17 cellular contexts compared by ENCODE assay signal in the genomic region with DNA sequence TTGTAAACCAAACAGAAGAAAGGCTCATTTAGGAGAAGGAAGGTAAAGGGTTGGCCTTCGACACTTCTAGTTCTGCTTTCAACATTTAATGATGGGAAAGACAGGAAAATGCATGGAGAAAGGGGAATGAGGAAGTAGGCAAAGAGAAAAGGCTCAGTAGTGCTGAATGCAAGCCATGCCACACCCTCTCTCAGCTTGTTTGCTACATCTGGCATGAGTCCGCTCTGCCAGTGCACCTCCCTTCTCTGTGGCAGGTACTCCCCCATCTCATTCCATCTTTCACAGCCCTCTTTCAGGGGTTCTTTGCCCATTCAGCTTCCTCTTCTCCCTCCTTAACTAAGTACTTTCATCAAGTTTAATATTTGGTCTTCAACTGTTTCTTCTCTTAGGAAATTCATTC.
DNase-seq lines count a peak whose midpoint lies in the region; ATAC-seq, FAIRE-seq and TF ChIP-seq lines count a peak whose summit lies in the region.
"Had no signal": no experiment of that assay in that cellular context is flagged by ENCODE, and none has a peak within 500 bp of the region (broad histone marks: within the 10 kb centered on the region; RNA-seq: fewer than 3 reads in every experiment).

No MANE protein-coding gene starts in this region.

- H3F3A ChIP-seq in GM23248 (ENCODE audit: insufficient read depth) (peaks cover 67% of the 10 kb centered on the region), MM.1S (ENCODE audit: insufficient read depth, low read length) (no peaks in the 10 kb centered on the region)

- no peak overlapping the region for H3K4me3 Mint-ChIP-seq in CD4-positive, alpha-beta T cell
- H3K4me3 Mint-ChIP-seq in chondrocyte (ENCODE audit: unreplicated experiment): no peak overlapping the region
- H3K4me3 Mint-ChIP-seq: WTC11 had no signal

- peaks cover 19% of the 10 kb centered on the region for H3K36me3 Mint-ChIP-seq in CD4-positive, alpha-beta T cell (ENCODE audit: low read depth)
- peaks cover 4% of the 10 kb centered on the region for H3K36me3 Mint-ChIP-seq in chondrocyte (ENCODE audit: low read depth)
- H3K36me3 Mint-ChIP-seq: WTC11 had no signal

- no peaks in the 10 kb centered on the region for H3K9me3 Mint-ChIP-seq in CD4-positive, alpha-beta T cell
- H3K9me3 Mint-ChIP-seq in chondrocyte (ENCODE audit: low read depth): no peaks in the 10 kb centered on the region
- H3K9me3 Mint-ChIP-seq: WTC11 had no signal

- peak overlapping the region; percentile 31 for H3K27ac Mint-ChIP-seq in CD4-positive, alpha-beta T cell
- peak overlapping the region; percentile 70 for H3K27ac Mint-ChIP-seq in chondrocyte (ENCODE audit: unreplicated experiment)
- H3K27ac Mint-ChIP-seq: WTC11 had no signal

- no peak overlapping the region for H3K27ac ChIP-seq in CD4-positive, alpha-beta T cell (ENCODE audit: low read depth, low read length)
- H3K27ac ChIP-seq in GM23248 (0 out of 2 replicates have a peak overlapping the region, but pooled peaks have one; percentile 9), lung (ENCODE audit: low read depth in 1 of 2, low read length in 1 of 2) (peak overlapping the region in 1 of 2 donors; percentile 61), MM.1S (ENCODE audit: low read length) (no peak overlapping the region)
- H3K27ac ChIP-seq: Peyer's patch had no signal

- H3K36me3 ChIP-seq in GM23248 (ENCODE audit: low read depth): peaks cover 10% of the 10 kb centered on the region; the same call in 1 of the 2 replicates
- H3K36me3 ChIP-seq in lung (ENCODE audit: control insufficient read depth in 2 of 2, insufficient read depth in 2 of 2, low read length in 2 of 2): no peaks in the 10 kb centered on the region
- no peaks in the 10 kb centered on the region for H3K36me3 ChIP-seq in MM.1S (replicated peaks; ENCODE audit: insufficient read depth, low read length)
- H3K36me3 ChIP-seq: Peyer's patch had no signal

- H3K4me1 ChIP-seq in GM23248 (ENCODE audit: insufficient read depth) (peaks cover 73% of the 10 kb centered on the region), lung (ENCODE audit: control insufficient read depth in 2 of 2, insufficient read depth in 2 of 2, low read length in 2 of 2) (peaks cover 2 to 44% of the 10 kb centered on the region in 2 donors), MM.1S (ENCODE audit: low read length) (peaks cover 18% of the 10 kb centered on the region)
- H3K4me1 ChIP-seq: Peyer's patch had no signal

- peaks cover 88% of the 10 kb centered on the region for H3K4me1 Mint-ChIP-seq in CD4-positive, alpha-beta T cell (ENCODE audit: low read depth)
- H3K4me1 Mint-ChIP-seq in chondrocyte (ENCODE audit: low read depth): peaks cover 86% of the 10 kb centered on the region

- peaks cover 100% of the 10 kb centered on the region for H3K79me2 ChIP-seq in GM23248 (ENCODE audit: insufficient read depth)
- no peaks in the 10 kb centered on the region; the same call in 1 of the 2 replicates for H3K79me2 ChIP-seq in MM.1S (ENCODE audit: low read length)

- no peak for TF ChIP-seq CTCF in CD4-positive, alpha-beta T cell (IDR thresholded peaks at IDR 0.05)
- no peak for TF ChIP-seq CTCF in chondrocyte (IDR thresholded peaks at IDR 0.05)
- TF ChIP-seq CTCF in lung (IDR thresholded peaks at IDR 0.05; ENCODE audit: control extremely low read depth, extremely low read depth): no peak
- no peak for TF ChIP-seq CTCF in MM.1S (IDR thresholded peaks at IDR 0.05; ENCODE audit: low read length)

- no peaks in the 10 kb centered on the region for H3K9me3 ChIP-seq in CD4-positive, alpha-beta T cell (ENCODE audit: control insufficient read depth, low read length)
- H3K9me3 ChIP-seq in GM23248 (ENCODE audit: low read depth) (no peaks in the 10 kb centered on the region), lung (ENCODE audit: control insufficient read depth in 2 of 2, insufficient read depth in 1 of 2, low read length in 1 of 2) (no peaks in the 10 kb centered on the region), MM.1S (replicated peaks; ENCODE audit: insufficient read depth, low read length) (no peaks in the 10 kb centered on the region)
- H3K9me3 ChIP-seq: Peyer's patch had no signal

- no peak for ATAC-seq in CD4-positive, alpha-beta T cell (ENCODE audit: poor library complexity)
- ATAC-seq in lung (ENCODE audit: insufficient read depth, low FRiP score): peak; percentile 68
- ATAC-seq in GM21528 (IDR thresholded peaks at IDR 0.05; ENCODE audit: low FRiP score, unreplicated experiment): no peak
- ATAC-seq: WTC11 had no signal

- H2AFZ ChIP-seq in GM23248: no peak overlapping the region
- H2AFZ ChIP-seq in MM.1S (ENCODE audit: low read length): no peak overlapping the region

- CTCF ChIA-PET in CD4-positive, alpha-beta T cell (lab: Charles Lee): interaction anchor here (1.2 to 1.6 kb wide), 2 partner anchors 29 to 31 kb away, joined by 3 read pairs; no protein-coding TSS in a partner anchor

- in situ Hi-C loops in GM23248 (cut with MboI): no loop called here

- no peaks in the 10 kb centered on the region for H3K27me3 ChIP-seq in CD4-positive, alpha-beta T cell (ENCODE audit: control insufficient read depth, insufficient read depth, low read length)
- H3K27me3 ChIP-seq in GM23248 (replicated peaks; ENCODE audit: insufficient read depth): no peaks in the 10 kb centered on the region
- H3K27me3 ChIP-seq in lung (ENCODE audit: control insufficient read depth, insufficient read depth): no peaks in the 10 kb centered on the region
- no peaks in the 10 kb centered on the region for H3K27me3 ChIP-seq in MM.1S (replicated peaks; ENCODE audit: insufficient read depth, low read length)
- H3K27me3 ChIP-seq: Peyer's patch had no signal

- POLR2A ChIA-PET in CD4-positive, alpha-beta T cell (lab: Charles Lee): interaction anchor here (0.6 kb wide), 1 partner anchor 609 kb away, joined by 3 read pairs; no protein-coding TSS in a partner anchor

- H4K20me1 ChIP-seq in GM23248 (ENCODE audit: insufficient read depth) (peaks cover 18% of the 10 kb centered on the region; the same call in 1 of the 2 replicates), MM.1S (ENCODE audit: insufficient read depth, low read length) (no peaks in the 10 kb centered on the region)

- TF ChIP-seq POLR2A in GM12891 (IDR thresholded peaks at IDR 0.05; ENCODE audit: low read depth, low read length): no peak

- H3K9ac ChIP-seq in GM23248 (no peak overlapping the region), MM.1S (ENCODE audit: low read length) (no peak overlapping the region)

- H3K4me3 ChIP-seq in GM23248 (no peak overlapping the region), lung (no peak overlapping the region), MM.1S (ENCODE audit: low read length) (no peak overlapping the region)
- H3K4me3 ChIP-seq: Peyer's patch had no signal

- intact Hi-C loops in CD4-positive, alpha-beta T cell (cut with DNase I, micrococcal nuclease): loop anchor here in 1 of 2 experiments (5.0 to 10.0 kb wide), 2 partner anchors 594 to 651 kb away; no protein-coding TSS in a partner anchor

- WGBS in GM23248 (ENCODE audit: low coverage in 1 of 2, low lambda C conversion rate in 2 of 2, missing lambda C conversion rate in 2 of 2), 2 experiments: 58 to 64% methylated on average over 2 of the region's 2 CpGs
- WGBS in lung, 2 donors: 38 to 42% methylated on average over 2 of the region's 2 CpGs

- H3K27me3 Mint-ChIP-seq in CD4-positive, alpha-beta T cell: no peaks in the 10 kb centered on the region
- no peaks in the 10 kb centered on the region for H3K27me3 Mint-ChIP-seq in chondrocyte (ENCODE audit: low read depth)

- no peaks in the 10 kb centered on the region for H3K9me2 ChIP-seq in GM23248 (ENCODE audit: insufficient read depth)
- no peaks in the 10 kb centered on the region for H3K9me2 ChIP-seq in MM.1S (replicated peaks; ENCODE audit: insufficient read depth, low read length)

- no peak for DNase-seq in CD4-positive, alpha-beta T cell
- DNase-seq in GM23248 (no peak), chondrocyte (ENCODE audit: low spot score) (no peak), lung (ENCODE audit: low spot score) (peak; percentile 35), KG1 (lab: John Stamatoyannopoulos, UW) (no peak), MM.1S (no peak), GM12891 (ENCODE audit: insufficient read length, low spot score) (no peak)
- DNase-seq: activated gamma-delta T cell treated with Interleukin-2 at 50 U/mL for 16 hours, DMS 273 treated with DMSO at 0.1 percent for 48 hours, foreskin fibroblast, H7, mesenchymal stem cell, NCI-H1694, NCI-H526, Peyer's patch had no signal

- H3K4me2 ChIP-seq in GM23248 (ENCODE audit: unreplicated experiment): no peak overlapping the region
- no peak overlapping the region for H3K4me2 ChIP-seq in MM.1S (ENCODE audit: low read depth, low read length)

- no peak for FAIRE-seq in GM12891 (lab: Jason Lieb, UNC)

TF ChIP-seq in GM12891, 5 proteins besides CTCF, POLR2A, EP300 and RAD21:
- no peak for TF ChIP-seq PAX5 (IDR thresholded peaks at IDR 0.05; ENCODE audit: insufficient read depth, low read length, severe bottlenecking)
- TF ChIP-seq POLR2AphosphoS5 (IDR thresholded peaks at IDR 0.05; ENCODE audit: low read depth, low read length): no peak
- TF ChIP-seq POU2F2 (IDR thresholded peaks at IDR 0.05; ENCODE audit: low read depth, low read length): no peak
- no peak for TF ChIP-seq SPI1 (IDR thresholded peaks at IDR 0.05; ENCODE audit: low read depth, low read length)
- TF ChIP-seq TAF1 (IDR thresholded peaks at IDR 0.05; ENCODE audit: low read depth, low read length): no peak
